ENCODE assay signal across 8 cellular contexts in genomic region chr5:76402880-76403712, GRCh38. TPM values are rescaled to one million over a fixed set of nuclear protein-coding genes. Genes with fewer than 3 reads are reported as not detected.
DNase-seq lines count a peak whose midpoint lies in the region; ATAC-seq and TF ChIP-seq lines count a peak whose summit lies in the region.

TSS of gene IQGAP2 (plus strand) at chr5:76403285. CDS start at chr5:76403546, 261 bp downstream.

- TF ChIP-seq CTCF in endodermal cell (conservative IDR thresholded peaks at IDR 0.05) (peak; percentile 93), mucosa of descending colon (IDR thresholded peaks at IDR 0.05) (peak; percentile 81)

- ATAC-seq in HG02884 (IDR thresholded peaks at IDR 0.05; ENCODE audit: unreplicated experiment) (peak; percentile 50), mucosa of descending colon (peak; percentile 85)
- peak; percentile 63 for ATAC-seq in activated CD8-positive, alpha-beta T cell treated with anti-CD3 and anti-CD28 coated beads, Interleukin-2, amount 10 ng/mL, durations not matched to agents 7 days and 5 days

- peaks cover 18% of the 10 kb centered on the region for H3K27me3 ChIP-seq in endodermal cell (ENCODE audit: control insufficient read depth, insufficient read depth, low read length, poor library complexity, severe bottlenecking)

- H3K27ac Mint-ChIP-seq in activated CD8-positive, alpha-beta T cell treated with anti-CD3 and anti-CD28 coated beads, Interleukin-2, amount 10 ng/mL, durations not matched to agents 7 days and 5 days, result peak within 1 kb of the TSS; percentile 98
- peak within 1 kb of the TSS; percentile 90 for H3K27ac Mint-ChIP-seq in endodermal cell

- H3K27ac ChIP-seq in endodermal cell (ENCODE audit: low read depth, low read length), result peak within 1 kb of the TSS; percentile 13

- 0 to 1% methylated on average over 39 to 89 of the region's 89 CpGs for WGBS in endodermal cell (ENCODE audit: insufficient coverage in 1 of 2, insufficient read length in 1 of 2), 2 experiments

- peak; percentile 31 for DNase-seq in NCI-H510A treated with DMSO at 0.1 percent for 48 hours (lab: John Stamatoyannopoulos, UW)
- no peak for DNase-seq in NCI-H510A (lab: John Stamatoyannopoulos, UW)
- DNase-seq in NCI-H82 (lab: John Stamatoyannopoulos, UW), result peak; percentile 82
- DNase-seq in activated CD8-positive, alpha-beta T cell treated with anti-CD3 and anti-CD28 coated beads, Interleukin-2, amount 10 ng/mL, durations not matched to agents 7 days and 5 days, result peak; percentile 91
- peak; percentile 90 for DNase-seq in endodermal cell
- DNase-seq in mucosa of descending colon, result peak; percentile 82 to 91 (median 90)
- peak; percentile 49 to 53 for DNase-seq in stimulated activated CD8-positive, alpha-beta memory T cell treated with anti-CD3 and anti-CD28 coated beads, Interleukin-4, amount 100 ng/mL, for 4 hours (ENCODE audit: low read depth in 2 of 2, low spot score in 1 of 2)

- no peaks in the 10 kb centered on the region for H3K4me1 ChIP-seq in endodermal cell (ENCODE audit: control insufficient read depth, insufficient read depth, low read length)
- peaks cover 14% of the 10 kb centered on the region for H3K4me1 ChIP-seq in mucosa of descending colon (ENCODE audit: low read depth)

- H3K36me3 Mint-ChIP-seq in activated CD8-positive, alpha-beta T cell treated with anti-CD3 and anti-CD28 coated beads, Interleukin-2, amount 10 ng/mL, durations not matched to agents 7 days and 5 days (ENCODE audit: low read depth), result peaks cover 19% of the 10 kb centered on the region
- no peaks in the 10 kb centered on the region for H3K36me3 Mint-ChIP-seq in endodermal cell (ENCODE audit: low read depth)

- POLR2A ChIA-PET in activated CD8-positive, alpha-beta T cell treated with anti-CD3 and anti-CD28 coated beads, Interleukin-2, amount 10 ng/mL, durations not matched to agents 7 days and 5 days (lab: Charles Lee), result interaction anchor here (0.7 to 4.6 kb wide), 19 partner anchors 9 to 180 kb away, joined by 3 to 64 read pairs (median 4); no protein-coding TSS in a partner anchor

- H3K9me3 ChIP-seq in endodermal cell (ENCODE audit: control insufficient read depth, low read length), result no peaks in the 10 kb centered on the region
- no peaks in the 10 kb centered on the region for H3K9me3 ChIP-seq in mucosa of descending colon

- H3K36me3 ChIP-seq in endodermal cell (ENCODE audit: control insufficient read depth, insufficient read depth, low read length), result no peaks in the 10 kb centered on the region
- no peaks in the 10 kb centered on the region for H3K36me3 ChIP-seq in mucosa of descending colon (ENCODE audit: low read depth)

- H3K4me3 ChIP-seq in endodermal cell (ENCODE audit: low read length) (peak within 1 kb of the TSS; percentile 88), mucosa of descending colon (peak within 1 kb of the TSS; percentile 76)

- intact Hi-C loops in mucosa of descending colon (cut with DNase I, micrococcal nuclease), result loop anchor here in 1 of 2 donors (10.0 kb wide), 1 partner anchor 142 kb away; no protein-coding TSS in a partner anchor

- peak within 1 kb of the TSS; percentile 89 for H3K4me3 Mint-ChIP-seq in activated CD8-positive, alpha-beta T cell treated with anti-CD3 and anti-CD28 coated beads, Interleukin-2, amount 10 ng/mL, durations not matched to agents 7 days and 5 days
- H3K4me3 Mint-ChIP-seq in endodermal cell, result peak within 1 kb of the TSS; percentile 77

- H3K9ac ChIP-seq in endodermal cell (ENCODE audit: extremely low read depth, low read length, poor library complexity, severe bottlenecking), result peak within 1 kb of the TSS; percentile 74

- H3K27me3 Mint-ChIP-seq in activated CD8-positive, alpha-beta T cell treated with anti-CD3 and anti-CD28 coated beads, Interleukin-2, amount 10 ng/mL, durations not matched to agents 7 days and 5 days (ENCODE audit: low read depth), result peaks cover 4% of the 10 kb centered on the region
- peaks cover 47% of the 10 kb centered on the region for H3K27me3 Mint-ChIP-seq in endodermal cell (ENCODE audit: insufficient read depth)

- CTCF ChIA-PET in activated CD8-positive, alpha-beta T cell treated with anti-CD3 and anti-CD28 coated beads, Interleukin-2, amount 10 ng/mL, durations not matched to agents 7 days and 5 days (lab: Charles Lee), result interaction anchor here (0.7 to 8.5 kb wide), 41 partner anchors 9 to 453 kb away, joined by 3 to 114 read pairs (median 4); no protein-coding TSS in a partner anchor

- peaks cover 57% of the 10 kb centered on the region for H3K4me1 Mint-ChIP-seq in activated CD8-positive, alpha-beta T cell treated with anti-CD3 and anti-CD28 coated beads, Interleukin-2, amount 10 ng/mL, durations not matched to agents 7 days and 5 days (ENCODE audit: low read depth)
- H3K4me1 Mint-ChIP-seq in endodermal cell, result peaks cover 17% of the 10 kb centered on the region

- no peaks in the 10 kb centered on the region for H3K9me3 Mint-ChIP-seq in activated CD8-positive, alpha-beta T cell treated with anti-CD3 and anti-CD28 coated beads, Interleukin-2, amount 10 ng/mL, durations not matched to agents 7 days and 5 days (ENCODE audit: insufficient read depth)
- H3K9me3 Mint-ChIP-seq in endodermal cell, result no peaks in the 10 kb centered on the region

RNA-seq across cellular contexts. Expression of gene IQGAP2, which starts in this region (rescaled TPM):
- 10 to 100 TPM; 62.7 to 72.1 TPM for total RNA-seq in activated CD8-positive, alpha-beta T cell treated with anti-CD3 and anti-CD28 coated beads, Interleukin-2, amount 10 ng/mL, durations not matched to agents 7 days and 5 days
- 10 to 100 TPM in 1 of 2 donors, 1 to 10 TPM in 1; 8.3 to 19.4 TPM for total RNA-seq in endodermal cell
- polyA plus RNA-seq in endodermal cell (2013, experiment 1 of 2), result 19.4 TPM
- polyA plus RNA-seq in endodermal cell (2013, experiment 2 of 2), result 17.3 TPM
- 100 to 1,000 TPM in 1 of 3 donors, 10 to 100 TPM in 2; 59.7 to 159 (median 84.8) TPM for total RNA-seq in mucosa of descending colon
